Comparison of ENCODE assay signal across 22 cellular contexts in genomic region chr10:62903828-62904227, GRCh38.
A peak's percentile ranks its signal among the peaks of the same experiment; 100 is the strongest.
DNase-seq lines count a peak whose midpoint lies in the region; ATAC-seq and TF ChIP-seq lines count a peak whose summit lies in the region.
"Had no signal": no experiment of that assay in that cellular context is flagged by ENCODE, and none has a peak within 500 bp of the region (broad histone marks: within the 10 kb centered on the region; RNA-seq: fewer than 3 reads in every experiment).

No MANE protein-coding gene starts in this region.

- intact Hi-C loops in left lung (cut with DNase I) = no loop called here

- H2AK5ac ChIP-seq in mesendoderm (ENCODE audit: low read length) = no peak overlapping the region

- H3K56ac ChIP-seq in mesendoderm (ENCODE audit: low read length) = no peak overlapping the region

- TF ChIP-seq CTCF in NB4 (IDR thresholded peaks at IDR 0.05; ENCODE audit: low read depth, low read length) = no peak
- no peak for TF ChIP-seq CTCF in left lung (IDR thresholded peaks at IDR 0.05)

- no peaks in the 10 kb centered on the region for H3K27me3 ChIP-seq in mesendoderm (ENCODE audit: insufficient read depth, low read length, poor library complexity)
- no peaks in the 10 kb centered on the region for H3K27me3 ChIP-seq in left lung
- H3K27me3 ChIP-seq: esophagus muscularis mucosa, tibial nerve had no signal

- no peaks in the 10 kb centered on the region for H3K9me3 ChIP-seq in left lung
- H3K9me3 ChIP-seq: tibial nerve had no signal

- no CpG with 5 or more reads among the region's 1 CpG for WGBS in mesendoderm (ENCODE audit: extremely low coverage, insufficient coverage, low lambda C conversion rate)

- ATAC-seq in GM21576 (IDR thresholded peaks at IDR 0.05; ENCODE audit: unreplicated experiment) (no peak), left lung (no peak)

- H4K5ac ChIP-seq in mesendoderm (ENCODE audit: low read length) = no peak overlapping the region

- H3K4me1 ChIP-seq in mesendoderm (ENCODE audit: control insufficient read depth, low read depth, low read length) = no peaks in the 10 kb centered on the region
- H3K4me1 ChIP-seq in left lung = no peaks in the 10 kb centered on the region
- H3K4me1 ChIP-seq: esophagus muscularis mucosa, tibial nerve had no signal

- no peak overlapping the region for H3K23ac ChIP-seq in mesendoderm (ENCODE audit: low read length)

- no peak overlapping the region for H2BK5ac ChIP-seq in mesendoderm (ENCODE audit: low read length)

- H3K79me2 ChIP-seq in mesendoderm (ENCODE audit: control insufficient read depth, insufficient read depth, low read length) = no peaks in the 10 kb centered on the region

- H4K8ac ChIP-seq in mesendoderm (ENCODE audit: low read depth, low read length) = no peak overlapping the region

- H3K4me3 ChIP-seq in NB4 (ENCODE audit: low read depth, low read length) (no peak overlapping the region), mesendoderm (ENCODE audit: low read length) (no peak overlapping the region), left lung (no peak overlapping the region)
- H3K4me3 ChIP-seq: cardiac muscle cell, esophagus muscularis mucosa, tibial nerve had no signal

- H3K18ac ChIP-seq in mesendoderm (ENCODE audit: low read length) = no peak overlapping the region

- no peaks in the 10 kb centered on the region for H3K36me3 ChIP-seq in mesendoderm (ENCODE audit: control insufficient read depth, insufficient read depth, low read length)
- H3K36me3 ChIP-seq in left lung = no peaks in the 10 kb centered on the region
- H3K36me3 ChIP-seq: cardiac muscle cell, esophagus muscularis mucosa, tibial nerve, WERI-Rb-1 had no signal

- no peak for TF ChIP-seq POLR2A in NB4 (IDR thresholded peaks at IDR 0.05; ENCODE audit: extremely low read depth, insufficient read length)

- H3K4me2 ChIP-seq in mesendoderm (ENCODE audit: low read length) = no peak overlapping the region

- no peak overlapping the region for H3K9ac ChIP-seq in mesendoderm (ENCODE audit: low read length)

- no peak overlapping the region for H2BK15ac ChIP-seq in mesendoderm (replicated peaks; ENCODE audit: low read depth)

- DNase-seq in NCI-H748 (lab: John Stamatoyannopoulos, UW; ENCODE audit: unreplicated experiment) = peak; percentile 5
- DNase-seq in NCI-H748 treated with DMSO at 0.1 percent for 48 hours (lab: John Stamatoyannopoulos, UW) = no peak
- peak; percentile 50 for DNase-seq in NB4 (ENCODE audit: low read depth)
- peak; percentile 3 for DNase-seq in dermis blood vessel endothelial cell
- peak; percentile 77 for DNase-seq in mesendoderm
- DNase-seq in caudate nucleus (lab: John Stamatoyannopoulos, UW) = no peak
- no peak for DNase-seq in left lung
- DNase-seq: 8988T; activated naive CD8-positive, alpha-beta T cell treated with anti-CD3 and anti-CD28 coated beads for 36 hours; head of caudate nucleus; islet precursor cell; MM.1S; NCI-H2029 treated with DMSO at 0.1 percent for 48 hours; NCI-H446 treated with DMSO at 0.1 percent for 48 hours; stimulated activated naive CD4-positive, alpha-beta T cell; T-helper 1 cell; WERI-Rb-1 had no signal

- H3K27ac ChIP-seq in mesendoderm (ENCODE audit: low read depth, low read length) (no peak overlapping the region), caudate nucleus (ENCODE audit: low read depth, low read length) (no peak overlapping the region), left lung (no peak overlapping the region)
- H3K27ac ChIP-seq: C4-2B, cardiac muscle cell, esophagus muscularis mucosa, tibial nerve, WERI-Rb-1 had no signal

- no peak overlapping the region for H2BK120ac ChIP-seq in mesendoderm (ENCODE audit: low read depth, low read length)

- H3K4ac ChIP-seq in mesendoderm (ENCODE audit: low read depth, low read length) = no peak overlapping the region

- no peaks in the 10 kb centered on the region for H3K79me1 ChIP-seq in mesendoderm (ENCODE audit: low read length)

Comparison
In these comparisons a context has a peak if more than half of its experiments do, and no peak if none do; other contexts are left out.
1. DNase-seq: peak in NCI-H748 (single experiment), NB4 (single experiment), dermis blood vessel endothelial cell (single experiment) and mesendoderm (single experiment); none in NCI-H748 treated with DMSO at 0.1 percent for 48 hours (single experiment), caudate nucleus (0 of 61) and left lung (0 of 2).